ENCODE assay signal across 8 cellular contexts in the genomic region with DNA sequence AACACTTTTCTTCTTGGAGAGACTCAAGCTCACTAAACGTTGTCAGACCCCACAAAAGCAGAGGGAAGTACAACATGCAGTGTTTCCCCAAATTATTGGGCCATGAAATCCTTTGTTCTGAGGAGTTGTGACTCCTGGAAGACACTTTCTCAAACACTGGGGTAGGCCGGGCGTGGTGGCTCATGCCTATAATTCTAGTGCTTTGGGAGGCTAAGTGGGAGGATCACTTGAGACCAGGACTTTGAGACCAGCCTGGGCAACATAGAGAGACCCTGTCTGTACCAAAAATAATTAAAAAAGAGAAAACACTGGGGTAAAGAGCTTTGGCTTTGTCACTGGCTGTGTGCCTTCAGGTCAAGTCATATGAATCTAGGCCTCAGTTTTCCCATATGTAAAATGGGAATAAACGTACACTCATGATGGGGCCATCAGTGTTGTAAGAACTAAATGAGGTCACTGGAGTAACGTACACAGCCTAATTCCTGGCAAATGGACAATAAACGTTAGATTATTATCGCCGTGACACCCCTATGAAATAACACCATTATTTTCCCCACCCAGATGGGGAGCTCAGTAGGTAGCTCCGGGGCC.
A peak's percentile ranks its signal among the peaks of the same experiment; 100 is the strongest.
DNase-seq lines count a peak whose midpoint lies in the region; ATAC-seq and TF ChIP-seq lines count a peak whose summit lies in the region.

No MANE protein-coding gene starts in this region.

- POLR2A ChIA-PET in activated CD4-positive, alpha-beta T cell treated with anti-CD3 and anti-CD28 coated beads, Interleukin-2, amount 10 ng/mL, durations not matched to agents 7 days and 5 days (lab: Charles Lee) = no interaction called here

- H3K27ac ChIP-seq in testis = peak overlapping the region in 1 of 2 donors; percentile 42

- no peaks in the 10 kb centered on the region for H3K36me3 Mint-ChIP-seq in activated CD4-positive, alpha-beta T cell treated with anti-CD3 and anti-CD28 coated beads, Interleukin-2, amount 10 ng/mL, durations not matched to agents 7 days and 5 days (ENCODE audit: low read depth)
- no peaks in the 10 kb centered on the region for H3K36me3 Mint-ChIP-seq in activated naive CD8-positive, alpha-beta T cell treated with anti-CD3 and anti-CD28 coated beads for 36 hours

- no peaks in the 10 kb centered on the region for H3K36me3 ChIP-seq in testis (ENCODE audit: low read depth, missing control alignments)

- ATAC-seq in HG03135 (IDR thresholded peaks at IDR 0.05; ENCODE audit: unreplicated experiment) = no peak
- no peak for ATAC-seq in HG03025 (IDR thresholded peaks at IDR 0.05; ENCODE audit: low FRiP score, unreplicated experiment)

- no peak overlapping the region for H3K27ac Mint-ChIP-seq in activated CD4-positive, alpha-beta T cell treated with anti-CD3 and anti-CD28 coated beads, Interleukin-2, amount 10 ng/mL, durations not matched to agents 7 days and 5 days
- H3K27ac Mint-ChIP-seq in activated naive CD8-positive, alpha-beta T cell treated with anti-CD3 and anti-CD28 coated beads for 36 hours = no peak overlapping the region

- H3K4me1 Mint-ChIP-seq in activated CD4-positive, alpha-beta T cell treated with anti-CD3 and anti-CD28 coated beads, Interleukin-2, amount 10 ng/mL, durations not matched to agents 7 days and 5 days = peaks cover 24% of the 10 kb centered on the region
- peaks cover 11% of the 10 kb centered on the region for H3K4me1 Mint-ChIP-seq in activated naive CD8-positive, alpha-beta T cell treated with anti-CD3 and anti-CD28 coated beads for 36 hours

- H3K27me3 Mint-ChIP-seq in activated CD4-positive, alpha-beta T cell treated with anti-CD3 and anti-CD28 coated beads, Interleukin-2, amount 10 ng/mL, durations not matched to agents 7 days and 5 days = no peaks in the 10 kb centered on the region
- H3K27me3 Mint-ChIP-seq in activated naive CD8-positive, alpha-beta T cell treated with anti-CD3 and anti-CD28 coated beads for 36 hours = peaks cover 20% of the 10 kb centered on the region

- no peak for TF ChIP-seq POLR2A in testis (IDR thresholded peaks at IDR 0.05)

- peaks cover 4% of the 10 kb centered on the region for H3K4me1 ChIP-seq in testis

- CTCF ChIA-PET in activated CD4-positive, alpha-beta T cell treated with anti-CD3 and anti-CD28 coated beads, Interleukin-2, amount 10 ng/mL, durations not matched to agents 7 days and 5 days (lab: Charles Lee) = interaction anchor here (0.6 to 4.0 kb wide), 14 partner anchors 8 to 431 kb away, joined by 3 to 33 read pairs (median 4); a partner anchor contains a TSS

- WGBS in testis, 2 donors = 32 to 36% methylated on average over 9 of the region's 9 CpGs

- no peak for DNase-seq in activated CD4-positive, alpha-beta T cell treated with anti-CD3 and anti-CD28 coated beads, Interleukin-2, amount 10 ng/mL, durations not matched to agents 7 days and 5 days
- no peak for DNase-seq in activated CD4-positive, alpha-beta T cell treated with anti-CD3 and anti-CD28 coated beads for 48 hours
- DNase-seq in activated naive CD8-positive, alpha-beta T cell treated with anti-CD3 and anti-CD28 coated beads for 36 hours = no peak
- DNase-seq in left kidney (ENCODE audit: low read depth, low spot score) (peak; percentile 11), testis (no peak), NCI-H1105 (lab: John Stamatoyannopoulos, UW) (no peak)

- peak overlapping the region; percentile 66 for H3K4me3 Mint-ChIP-seq in activated CD4-positive, alpha-beta T cell treated with anti-CD3 and anti-CD28 coated beads, Interleukin-2, amount 10 ng/mL, durations not matched to agents 7 days and 5 days
- H3K4me3 Mint-ChIP-seq in activated naive CD8-positive, alpha-beta T cell treated with anti-CD3 and anti-CD28 coated beads for 36 hours = peak overlapping the region; percentile 72

- no peak for TF ChIP-seq CTCF in testis (IDR thresholded peaks at IDR 0.05)

- no peaks in the 10 kb centered on the region for H3K9me3 ChIP-seq in testis

- peak overlapping the region; percentile 65 to 69 for H3K4me3 ChIP-seq in testis

- no peaks in the 10 kb centered on the region for H3K9me3 Mint-ChIP-seq in activated CD4-positive, alpha-beta T cell treated with anti-CD3 and anti-CD28 coated beads, Interleukin-2, amount 10 ng/mL, durations not matched to agents 7 days and 5 days
- no peaks in the 10 kb centered on the region for H3K9me3 Mint-ChIP-seq in activated naive CD8-positive, alpha-beta T cell treated with anti-CD3 and anti-CD28 coated beads for 36 hours

- intact Hi-C loops in testis (cut with DNase I; ENCODE audit: low total_unique reads) = no loop called here

- H3K27me3 ChIP-seq in testis = no peaks in the 10 kb centered on the region
